11 cellular contexts compared by ENCODE assay signal in genomic region chr3:58011580-58011979, GRCh38. TPM values are rescaled to one million over a fixed set of nuclear protein-coding genes. Genes with fewer than 3 reads are reported as not detected.
DNase-seq lines count a peak whose midpoint lies in the region; ATAC-seq and TF ChIP-seq lines count a peak whose summit lies in the region.
"Had no signal": no experiment of that assay in that cellular context is flagged by ENCODE, and none has a peak within 500 bp of the region (broad histone marks: within the 10 kb centered on the region; RNA-seq: fewer than 3 reads in every experiment).

No MANE protein-coding gene starts in this region.

- H3K27me3 Mint-ChIP-seq in stimulated activated naive B cell treated with anti-CD40 and anti-IgM and Interleukin-4, amounts not matched to agents 10 μg/mL and 1 μg/mL and 100 μg/mL, for 72 hours: no peaks in the 10 kb centered on the region

- H3K9me3 Mint-ChIP-seq in stimulated activated naive B cell treated with anti-CD40 and anti-IgM and Interleukin-4, amounts not matched to agents 10 μg/mL and 1 μg/mL and 100 μg/mL, for 72 hours: no peaks in the 10 kb centered on the region

- no peaks in the 10 kb centered on the region for H3K9me3 ChIP-seq in Peyer's patch
- no peaks in the 10 kb centered on the region for H3K9me3 ChIP-seq in ovary

- CTCF ChIA-PET in HEK293T (lab: Yijun Ruan, JAX): interaction anchor here (1.0 kb wide), 1 partner anchor 156 kb away, joined by 3 read pairs; no protein-coding TSS in a partner anchor

- H3K4me3 Mint-ChIP-seq in stimulated activated naive B cell treated with anti-CD40 and anti-IgM and Interleukin-4, amounts not matched to agents 10 μg/mL and 1 μg/mL and 100 μg/mL, for 72 hours: no peak overlapping the region

- peaks cover 39% of the 10 kb centered on the region for H3K4me1 ChIP-seq in ACC112 (ENCODE audit: control insufficient read depth, insufficient read depth, low read length, unreplicated experiment)
- peaks cover 0 to 71% (median 8%) of the 10 kb centered on the region in 4 donors for H3K4me1 ChIP-seq in Peyer's patch
- H3K4me1 ChIP-seq in ovary (ENCODE audit: insufficient read depth): peaks cover 23% of the 10 kb centered on the region

- H3K4me3 ChIP-seq in ACC112 (ENCODE audit: low read depth, low read length) (peak overlapping the region; percentile 95), Peyer's patch (peak overlapping the region in 2 of 4 donors; percentile 84 to 89), epithelial cell of esophagus (ENCODE audit: low read length) (peak overlapping the region; percentile 98), ovary (peak overlapping the region; percentile 79)

- H3K36me3 ChIP-seq in ACC112 (ENCODE audit: insufficient read depth, low read length) (no peaks in the 10 kb centered on the region), Peyer's patch (no peaks in the 10 kb centered on the region), ovary (no peaks in the 10 kb centered on the region)

- TF ChIP-seq POLR2A in Peyer's patch (IDR thresholded peaks at IDR 0.05): no peak
- TF ChIP-seq POLR2A in ovary (IDR thresholded peaks at IDR 0.05): no peak

- no peak overlapping the region for H3K27ac Mint-ChIP-seq in stimulated activated naive B cell treated with anti-CD40 and anti-IgM and Interleukin-4, amounts not matched to agents 10 μg/mL and 1 μg/mL and 100 μg/mL, for 72 hours

- POLR2A ChIA-PET in HEK293T (lab: Yijun Ruan, JAX): no interaction called here

- TF ChIP-seq CTCF in Peyer's patch (IDR thresholded peaks at IDR 0.05): no peak
- TF ChIP-seq CTCF in epithelial cell of esophagus (IDR thresholded peaks at IDR 0.05; ENCODE audit: insufficient read depth, low read depth, low read length, missing control alignments): no peak
- no peak for TF ChIP-seq CTCF in ovary (IDR thresholded peaks at IDR 0.05)

- 79 to 99% (median 99%) methylated on average over 3 of the region's 3 CpGs for WGBS in ovary, 3 donors

- H3K4me1 Mint-ChIP-seq in stimulated activated naive B cell treated with anti-CD40 and anti-IgM and Interleukin-4, amounts not matched to agents 10 μg/mL and 1 μg/mL and 100 μg/mL, for 72 hours: peaks cover 17 to 26% of the 10 kb centered on the region in 2 donors

- H3K27ac ChIP-seq in ACC112 (ENCODE audit: low read depth, low read length) (no peak overlapping the region), Peyer's patch (peak overlapping the region; percentile 60 to 86 (median 82)), ovary (no peak overlapping the region)

- TF ChIP-seq EP300 in ovary (IDR thresholded peaks at IDR 0.05): no peak

- intact Hi-C loops in ovary (cut with DNase I): loop anchor here (5.0 to 10.0 kb wide), 5 partner anchors 46 to 166 kb away; no protein-coding TSS in a partner anchor

- peaks cover 0 to 3% of the 10 kb centered on the region in 2 donors for H3K36me3 Mint-ChIP-seq in stimulated activated naive B cell treated with anti-CD40 and anti-IgM and Interleukin-4, amounts not matched to agents 10 μg/mL and 1 μg/mL and 100 μg/mL, for 72 hours

- H3K27me3 ChIP-seq in ACC112 (ENCODE audit: insufficient read depth, low read length) (no peaks in the 10 kb centered on the region), Peyer's patch (no peaks in the 10 kb centered on the region), ovary (no peaks in the 10 kb centered on the region)

- no peak for DNase-seq in Peyer's patch
- no peak for DNase-seq in epithelial cell of esophagus (ENCODE audit: low read depth)
- no peak for DNase-seq in ovary
- no peak for DNase-seq in NCI-H187 treated with DMSO at 0.1 percent for 48 hours (lab: John Stamatoyannopoulos, UW)
- DNase-seq in stimulated activated naive B cell treated with anti-CD40 and anti-IgM and Interleukin-4, amounts not matched to agents 10 μg/mL and 1 μg/mL and 100 μg/mL, for 72 hours: no peak
- no peak for DNase-seq in NCI-H2171 (lab: John Stamatoyannopoulos, UW)
- no peak for DNase-seq in HEK293T (ENCODE audit: extremely low spot score)
- DNase-seq: activated gamma-delta T cell, NCI-H510A treated with DMSO at 0.1 percent for 48 hours, SIG-M5 had no signal

- H2AFZ ChIP-seq in ACC112 (ENCODE audit: low read length, unreplicated experiment): no peak overlapping the region

- peaks cover 82% of the 10 kb centered on the region for H3K79me2 ChIP-seq in ACC112 (ENCODE audit: control insufficient read depth, insufficient read depth, low read length, unreplicated experiment)

- ATAC-seq in stimulated activated naive B cell treated with anti-CD40 and anti-IgM and Interleukin-4, amounts not matched to agents 10 μg/mL and 1 μg/mL and 100 μg/mL, for 72 hours (replicated peaks): no peak

TF ChIP-seq in HEK293T, 16 proteins besides CTCF, POLR2A, EP300 and RAD21:
- no peak for TF ChIP-seq FOXM1 (IDR thresholded peaks at IDR 0.05; ENCODE audit: borderline replicate concordance)
- TF ChIP-seq HDGF (IDR thresholded peaks at IDR 0.05; ENCODE audit: borderline replicate concordance): no peak
- no peak for TF ChIP-seq TARDBP (IDR thresholded peaks at IDR 0.05)
- no peak for TF ChIP-seq FOXA1 (IDR thresholded peaks at IDR 0.05)
- TF ChIP-seq SP1 (IDR thresholded peaks at IDR 0.05): no peak
- TF ChIP-seq BHLHE40 (IDR thresholded peaks at IDR 0.05; ENCODE audit: borderline replicate concordance): no peak
- TF ChIP-seq ARNT (IDR thresholded peaks at IDR 0.05): no peak
- no peak for TF ChIP-seq NFRKB (IDR thresholded peaks at IDR 0.05)
- no peak for TF ChIP-seq ZNF384 (IDR thresholded peaks at IDR 0.05)
- TF ChIP-seq ELF4 (IDR thresholded peaks at IDR 0.05): no peak

RNA-seq across cellular contexts. Expression of gene FLNB, which starts 3.4 kb away (rescaled TPM):
- total RNA-seq in Peyer's patch: 100 to 1,000 TPM; 116 to 533 (median 439) TPM
- total RNA-seq in ovary: 100 to 1,000 TPM in 5 of 7 donors, 10 to 100 TPM in 2; 51.9 to 141 (median 126) TPM
- 100 to 1,000 TPM in 1 of 2 donors, 10 to 100 TPM in 1; 78.6 to 190 TPM for polyA plus RNA-seq in ovary

Comparison
In these comparisons a context has a peak if more than half of its experiments do, and no peak if none do; other contexts are left out.
1. H3K27ac ChIP-seq: peak in Peyer's patch (4 of 4); none in ACC112 (single experiment) and ovary (0 of 2).